ENCODE assay signal across 38 cellular contexts in genomic region chr4:145656156-145656555, GRCh38. TPM values are rescaled to one million over a fixed set of nuclear protein-coding genes. Genes with fewer than 3 reads are reported as not detected.
"Had no signal": no experiment of that assay in that cellular context is flagged by ENCODE, and none has a peak within 500 bp of the region (broad histone marks: within the 10 kb centered on the region; RNA-seq: fewer than 3 reads in every experiment).

No MANE protein-coding gene starts in this region.

- DNase-seq: Karpas-422, Kasumi-1, MG63, MM.1S, MV-4-11, NCI-H1048, NCI-H1092, NCI-H1092 treated with DMSO at 0.1 percent for 48 hours, NCI-H1105, NCI-H1105 treated with DMSO at 0.1 percent for 48 hours, NCI-H1417, NCI-H1417 treated with DMSO at 0.1 percent for 48 hours, NCI-H1436, NCI-H1436 treated with DMSO at 0.1 percent for 48 hours, NCI-H146, NCI-H1694, NCI-H1694 treated with DMSO at 0.1 percent for 48 hours, NCI-H187, NCI-H187 treated with DMSO at 0.1 percent for 48 hours, NCI-H1930, NCI-H2029, NCI-H2029 treated with DMSO at 0.1 percent for 48 hours, NCI-H2081, NCI-H2081 treated with DMSO at 0.1 percent for 48 hours, NCI-H2107, NCI-H2171, NCI-H2171 treated with DMSO at 0.1 percent for 48 hours, NCI-H2227 treated with DMSO at 0.1 percent for 48 hours, NCI-H226, NCI-H345, NCI-H446, NCI-H446 treated with DMSO at 0.1 percent for 48 hours, NCI-H510A, NCI-H510A treated with DMSO at 0.1 percent for 48 hours had no signal

RNA-seq across cellular contexts. Expression of gene C4orf51, which starts 23.8 kb away (rescaled TPM):
- total RNA-seq: LHCN-M2, M059J, MCF 10A, NCI-H460 had no signal
